In the genomic region with DNA sequence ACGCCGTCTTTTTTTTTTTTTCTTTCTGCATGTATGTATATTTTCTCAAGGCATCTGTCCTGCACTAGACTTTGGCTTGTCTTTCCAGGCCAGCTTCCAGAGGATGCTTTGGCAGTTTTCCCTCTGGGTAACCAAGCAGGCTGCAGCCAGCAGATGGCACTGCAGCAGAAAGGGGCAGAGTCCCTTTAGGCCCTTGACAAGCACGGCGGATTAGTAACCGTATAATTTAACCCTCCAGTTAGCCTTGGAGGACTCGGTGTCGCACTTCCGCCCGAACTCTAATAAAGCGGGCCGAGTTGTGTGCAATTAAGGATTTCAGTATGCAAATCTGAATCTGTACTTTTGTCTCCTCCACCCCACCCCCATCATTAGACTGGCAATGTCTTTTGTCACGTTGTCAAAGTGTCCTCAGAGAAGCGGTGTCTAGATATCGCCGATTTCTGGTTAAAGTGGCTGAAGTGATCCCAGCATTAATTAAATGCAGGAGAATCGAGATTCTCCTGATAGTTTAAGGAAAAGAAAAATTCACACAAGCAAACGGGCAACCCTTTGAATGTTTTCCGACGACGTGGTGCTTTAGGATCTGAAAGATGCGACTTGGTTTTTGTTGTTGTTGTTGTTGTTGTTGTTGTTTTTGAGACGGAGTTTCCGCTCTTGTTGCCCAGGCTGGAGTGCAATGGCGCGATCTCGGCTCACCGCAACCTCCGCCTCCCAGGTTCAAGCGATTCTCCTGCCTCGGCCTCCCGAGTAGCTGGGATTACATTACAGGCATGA, we compare ENCODE assay signal across 8 cellular contexts. TPM values are rescaled to one million over a fixed set of nuclear protein-coding genes. Genes with fewer than 3 reads are reported as not detected.
DNase-seq lines count a peak whose midpoint lies in the region; ATAC-seq and TF ChIP-seq lines count a peak whose summit lies in the region.

No MANE protein-coding gene starts in this region.

- no peak for ATAC-seq in HG02610 (IDR thresholded peaks at IDR 0.05; ENCODE audit: unreplicated experiment)
- ATAC-seq in HG02623 (IDR thresholded peaks at IDR 0.05; ENCODE audit: unreplicated experiment) = no peak

- peak; percentile 64 for DNase-seq in H4 (ENCODE audit: low spot score)
- DNase-seq in NCI-H82 treated with DMSO at 0.1 percent for 48 hours (lab: John Stamatoyannopoulos, UW; ENCODE audit: unreplicated experiment) = peak; percentile 79
- DNase-seq in amniotic epithelial cell (ENCODE audit: low read depth) = peak; percentile 76
- peak; percentile 58 for DNase-seq in left ventricle myocardium inferior
- DNase-seq in prostate gland (ENCODE audit: low spot score) = peak; percentile 36

- peak overlapping the region; percentile 83 for H3K4me3 ChIP-seq in left ventricle myocardium inferior
- peak overlapping the region; percentile 80 to 82 for H3K4me3 ChIP-seq in prostate gland

- H3K36me3 ChIP-seq in left ventricle myocardium inferior = peaks cover 17% of the 10 kb centered on the region
- no peaks in the 10 kb centered on the region for H3K36me3 ChIP-seq in prostate gland

- 75% methylated on average over 31 of the region's 31 CpGs for WGBS in prostate gland

- H3K27ac ChIP-seq in C4-2B (peak overlapping the region; percentile 78; the same call in 1 of the 2 replicates), left ventricle myocardium inferior (replicated peaks) (peak overlapping the region; percentile 98), prostate gland (peak overlapping the region; percentile 96 to 99)

- H3K27me3 ChIP-seq in left ventricle myocardium inferior (ENCODE audit: low read depth) (no peaks in the 10 kb centered on the region), prostate gland (replicated peaks; ENCODE audit: insufficient read depth) (no peaks in the 10 kb centered on the region)

- TF ChIP-seq POLR2A in prostate gland (IDR thresholded peaks at IDR 0.05) = no peak

- peak; percentile 82 for TF ChIP-seq CTCF in C4-2B (conservative IDR thresholded peaks at IDR 0.05)
- TF ChIP-seq CTCF in left ventricle myocardium inferior (IDR thresholded peaks at IDR 0.05; ENCODE audit: borderline replicate concordance) = peak; percentile 69
- peak in 3 of 4 experiments; percentile 30 to 62 (median 35) for TF ChIP-seq CTCF in prostate gland (IDR thresholded peaks at IDR 0.05)

- H3K9me3 ChIP-seq in left ventricle myocardium inferior (replicated peaks) (no peaks in the 10 kb centered on the region), prostate gland (no peaks in the 10 kb centered on the region)

- peaks cover 49% of the 10 kb centered on the region for H3K4me1 ChIP-seq in left ventricle myocardium inferior
- peaks cover 3% of the 10 kb centered on the region for H3K4me1 ChIP-seq in prostate gland (replicated peaks)

- intact Hi-C loops in left ventricle myocardium inferior (cut with micrococcal nuclease) = no loop called here
- intact Hi-C loops in prostate gland (cut with DNase I) = loop anchor here (5.0 kb wide), 1 partner anchor 47 kb away; a partner anchor contains a TSS

RNA-seq across cellular contexts. Expression of a gene that starts 1.1 kb away (rescaled TPM):
- total RNA-seq in H4 (2014; rRNA removed; shearing (Covaris generic)) = 22.3 and 27.2 TPM in 2 replicates
- total RNA-seq in left ventricle myocardium inferior (30.3 TPM), prostate gland (10 to 100 TPM; 37.0 to 40.7 TPM)

RNA-seq across cellular contexts. Expression of a gene that starts 13.6 kb away (rescaled TPM):
- 49.6 and 60.2 TPM in 2 replicates for total RNA-seq in H4 (2014; rRNA removed; shearing (Covaris generic))
- total RNA-seq in left ventricle myocardium inferior = 71.6 TPM
- total RNA-seq in prostate gland = 10 to 100 TPM; 26.8 to 27.0 TPM

RNA-seq across cellular contexts. Expression of a gene that starts 24.5 kb away (rescaled TPM):
- 1.1 TPM in 2 replicates for total RNA-seq in H4 (2014; rRNA removed; shearing (Covaris generic))
- total RNA-seq in left ventricle myocardium inferior (0.19 TPM), prostate gland (100 to 1,000 TPM; 102 to 621 TPM)

RNA-seq across cellular contexts. Expression of a gene that starts 47.5 kb away (rescaled TPM):
- total RNA-seq in H4 (2014; rRNA removed; shearing (Covaris generic)) = 4.7 and 6.1 TPM in 2 replicates
- total RNA-seq in left ventricle myocardium inferior (20.0 TPM), prostate gland (10 to 100 TPM in 1 of 2 donors, 1 to 10 TPM in 1; 6.4 to 25.7 TPM)

Comparison
In these comparisons a context has a peak if more than half of its experiments do, and no peak if none do; other contexts are left out.
1. RNA of a gene that starts 24.5 kb away (total RNA-seq): 102 to 621 TPM in prostate gland; 1.1 TPM in H4 and 0.19 TPM in left ventricle myocardium inferior (single experiment); every median in the first group is over 10 times any median in the second.
2. Peak in every context shown above with its lines, with median percentiles within 50 percentile points of each other: H3K27ac ChIP-seq, CTCF ChIP-seq and DNase-seq.